Comparison of ENCODE assay signal across 14 cellular contexts in genomic region chr1:62093261-62093660, GRCh38.
A peak's percentile ranks its signal among the peaks of the same experiment; 100 is the strongest.
DNase-seq lines count a peak whose midpoint lies in the region; ATAC-seq and TF ChIP-seq lines count a peak whose summit lies in the region.
"Had no signal": no experiment of that assay in that cellular context is flagged by ENCODE, and none has a peak within 500 bp of the region (broad histone marks: within the 10 kb centered on the region; RNA-seq: fewer than 3 reads in every experiment).

No MANE protein-coding gene starts in this region.

- H3F3A ChIP-seq in PC-3 (ENCODE audit: low read length, unreplicated experiment) = no peaks in the 10 kb centered on the region

- H3K27ac ChIP-seq in PC-3 (ENCODE audit: low read length) = no peak overlapping the region
- H3K27ac ChIP-seq: GM23248 had no signal

- peak; percentile 58 for DNase-seq in Caki2 (ENCODE audit: low read depth)
- no peak for DNase-seq in PC-3
- DNase-seq in brain pericyte (ENCODE audit: low read depth, low spot score) = peak; percentile 24
- DNase-seq in left lobe of liver (ENCODE audit: low spot score) = no peak
- no peak for DNase-seq in KG1 (lab: John Stamatoyannopoulos, UW)
- DNase-seq: C1 segment of cervical spinal cord; CD4-positive, alpha-beta T cell; DMS79; GM23248; H7 had no signal

- no peaks in the 10 kb centered on the region for H3K4me1 ChIP-seq in PC-3 (ENCODE audit: insufficient read depth, low read length)

- H2AFZ ChIP-seq in PC-3 (ENCODE audit: low read length) = no peak overlapping the region
- H2AFZ ChIP-seq: GM23248 had no signal

- no peak overlapping the region for H3K9ac ChIP-seq in PC-3 (ENCODE audit: low read length)
- H3K9ac ChIP-seq: GM23248 had no signal

- H3K4me3 ChIP-seq in PC-3 (ENCODE audit: low read length) = no peak overlapping the region
- H3K4me3 ChIP-seq: GM12878, GM23248 had no signal

- no peaks in the 10 kb centered on the region for H4K20me1 ChIP-seq in PC-3 (ENCODE audit: low read length)

- H3K36me3 ChIP-seq in PC-3 (ENCODE audit: low read depth, low read length) = no peaks in the 10 kb centered on the region

- CTCF ChIA-PET in PC-3 (lab: Charles Lee) = no interaction called here

- ATAC-seq in PC-3 = peak; percentile 42
- peak; percentile 68 for ATAC-seq in left lobe of liver
- ATAC-seq in HG03108 (IDR thresholded peaks at IDR 0.05; ENCODE audit: unreplicated experiment) = no peak
- no peak for ATAC-seq in GM18511 (IDR thresholded peaks at IDR 0.05; ENCODE audit: unreplicated experiment)
- ATAC-seq in HG03342 (IDR thresholded peaks at IDR 0.05; ENCODE audit: unreplicated experiment) = no peak
- ATAC-seq: GM12878 had no signal

- no peak for TF ChIP-seq CTCF in PC-3 (conservative IDR thresholded peaks at IDR 0.05; ENCODE audit: low read depth, low read length)

- no peaks in the 10 kb centered on the region for H3K79me2 ChIP-seq in PC-3 (ENCODE audit: low read length)

- BruUV-seq in PC-3 (replicated peaks; lab: Mats Ljungman, UMichigan) = no TSS peak

- no peaks in the 10 kb centered on the region for H3K9me3 ChIP-seq in PC-3 (ENCODE audit: low read length)

- in situ Hi-C loops in Caki2 (cut with HindIII; ENCODE audit: low pct_unique_long_range_greater_than_20kb, low sequenced_read_pairs) = no loop called here

- no peak overlapping the region for H3K4me2 ChIP-seq in PC-3 (ENCODE audit: low read length)

- POLR2A ChIA-PET in PC-3 (lab: Charles Lee; ENCODE audit: unreplicated experiment) = interaction anchor here (0.8 kb wide), 1 partner anchor 142 kb away, joined by 3 read pairs; no protein-coding TSS in a partner anchor

- no peaks in the 10 kb centered on the region for H3K9me2 ChIP-seq in PC-3 (replicated peaks; ENCODE audit: low read length)

- no peaks in the 10 kb centered on the region for H3K27me3 ChIP-seq in PC-3 (ENCODE audit: low read length)

- intact Hi-C loops in PC-3 (cut with micrococcal nuclease) = no loop called here

Comparison
In these comparisons a context has a peak if more than half of its experiments do, and no peak if none do; other contexts are left out.
1. DNase-seq: peak in Caki2 (single experiment) and brain pericyte (single experiment); none in PC-3 (single experiment), left lobe of liver (single experiment) and KG1 (single experiment).
2. ATAC-seq: peak in PC-3 (single experiment) and left lobe of liver (single experiment); none in HG03108 (single experiment), GM18511 (single experiment) and HG03342 (single experiment).